In genomic region chr3:98022978-98023820, GRCh38 we compare ENCODE assay signal across 8 cellular contexts. TPM values are rescaled to one million over a fixed set of nuclear protein-coding genes. Genes with fewer than 3 reads are reported as not detected.
A peak's percentile ranks its signal among the peaks of the same experiment; 100 is the strongest.
DNase-seq lines count a peak whose midpoint lies in the region; ATAC-seq and TF ChIP-seq lines count a peak whose summit lies in the region.

No MANE protein-coding gene starts in this region.

- H3K36me3 Mint-ChIP-seq in activated naive CD8-positive, alpha-beta T cell treated with anti-CD3 and anti-CD28 coated beads, Interleukin-2, amount 10 ng/mL, durations not matched to agents 7 days and 5 days = no peaks in the 10 kb centered on the region

- ATAC-seq in activated naive CD8-positive, alpha-beta T cell treated with anti-CD3 and anti-CD28 coated beads, Interleukin-2, amount 10 ng/mL, durations not matched to agents 7 days and 5 days (ENCODE audit: low read depth) = peak; percentile 78
- ATAC-seq in aorta (ENCODE audit: low FRiP score) = peak; percentile 86

- WGBS in prostate gland = 33% methylated on average over 13 of the region's 13 CpGs
- WGBS in aorta, 2 donors = 23 to 25% methylated on average over 13 of the region's 13 CpGs

- H3K4me1 Mint-ChIP-seq in activated naive CD8-positive, alpha-beta T cell treated with anti-CD3 and anti-CD28 coated beads, Interleukin-2, amount 10 ng/mL, durations not matched to agents 7 days and 5 days = peaks cover 5% of the 10 kb centered on the region

- H3K4me3 ChIP-seq in GM06990 (replicated peaks; ENCODE audit: low read depth, low read length) (no peak overlapping the region), HFF-Myc (replicated peaks; ENCODE audit: low read depth, low read length) (no peak overlapping the region), cardiac muscle cell (no peak overlapping the region), prostate gland (no peak overlapping the region), aorta (ENCODE audit: low read length in 2 of 2) (no peak overlapping the region)

- no peaks in the 10 kb centered on the region for H3K36me3 ChIP-seq in GM06990 (ENCODE audit: control insufficient read depth, insufficient read depth, low read length)
- no peaks in the 10 kb centered on the region for H3K36me3 ChIP-seq in cardiac muscle cell
- no peaks in the 10 kb centered on the region for H3K36me3 ChIP-seq in prostate gland
- no peaks in the 10 kb centered on the region for H3K36me3 ChIP-seq in aorta (ENCODE audit: control insufficient read depth in 1 of 2, insufficient read depth in 2 of 2, low read length in 1 of 2)

- H3K9me3 ChIP-seq in cardiac muscle cell (ENCODE audit: low read depth) = no peaks in the 10 kb centered on the region
- no peaks in the 10 kb centered on the region for H3K9me3 ChIP-seq in prostate gland
- no peaks in the 10 kb centered on the region for H3K9me3 ChIP-seq in aorta (ENCODE audit: control insufficient read depth, low read length)

- H3K27me3 Mint-ChIP-seq in activated naive CD8-positive, alpha-beta T cell treated with anti-CD3 and anti-CD28 coated beads, Interleukin-2, amount 10 ng/mL, durations not matched to agents 7 days and 5 days = peaks cover 10% of the 10 kb centered on the region

- H3K27me3 ChIP-seq in GM06990 (replicated peaks; ENCODE audit: control insufficient read depth, insufficient read depth, low read length) = no peaks in the 10 kb centered on the region
- no peaks in the 10 kb centered on the region for H3K27me3 ChIP-seq in cardiac muscle cell
- H3K27me3 ChIP-seq in prostate gland (replicated peaks; ENCODE audit: insufficient read depth) = no peaks in the 10 kb centered on the region
- peaks cover 0 to 2% of the 10 kb centered on the region in 2 donors for H3K27me3 ChIP-seq in aorta (ENCODE audit: control insufficient read depth in 1 of 2, insufficient read depth in 2 of 2, low read length in 1 of 2)

- TF ChIP-seq CTCF in GM06990 (IDR thresholded peaks at IDR 0.05; ENCODE audit: insufficient read depth, low read length, poor library complexity, severe bottlenecking) = peak; percentile 89
- TF ChIP-seq CTCF in HFF-Myc (IDR thresholded peaks at IDR 0.05; ENCODE audit: low read depth, low read length, missing control alignments) = peak; percentile 93
- TF ChIP-seq CTCF in cardiac muscle cell (IDR thresholded peaks at IDR 0.05; ENCODE audit: low read depth, low read length) = peak; percentile 90
- TF ChIP-seq CTCF in prostate gland (IDR thresholded peaks at IDR 0.05) = peak; percentile 90 to 100 (median 96)

- no peak overlapping the region for H3K27ac ChIP-seq in cardiac muscle cell
- no peak overlapping the region for H3K27ac ChIP-seq in prostate gland
- no peak overlapping the region for H3K27ac ChIP-seq in aorta (ENCODE audit: low read depth in 1 of 2, low read length in 2 of 2)

- DNase-seq in GM06990 (ENCODE audit: extremely low read depth, insufficient read length) (peak; percentile 25), HFF-Myc (ENCODE audit: extremely low read depth, low read depth) (peak; percentile 39), NCI-H1092 (lab: John Stamatoyannopoulos, UW) (peak; percentile 70), SW 1271 (lab: John Stamatoyannopoulos, UW) (peak; percentile 9 to 52), cardiac muscle cell (ENCODE audit: low read depth in 1 of 2, low spot score in 1 of 2) (peak; percentile 87 to 89), prostate gland (ENCODE audit: low spot score) (peak; percentile 85), aorta (peak; percentile 90 to 98)
- DNase-seq in activated naive CD8-positive, alpha-beta T cell treated with anti-CD3 and anti-CD28 coated beads, Interleukin-2, amount 10 ng/mL, durations not matched to agents 7 days and 5 days = peak; percentile 93

- no peak overlapping the region for H3K27ac Mint-ChIP-seq in activated naive CD8-positive, alpha-beta T cell treated with anti-CD3 and anti-CD28 coated beads, Interleukin-2, amount 10 ng/mL, durations not matched to agents 7 days and 5 days

- H3K9me3 Mint-ChIP-seq in activated naive CD8-positive, alpha-beta T cell treated with anti-CD3 and anti-CD28 coated beads, Interleukin-2, amount 10 ng/mL, durations not matched to agents 7 days and 5 days = no peaks in the 10 kb centered on the region

- POLR2A ChIA-PET in activated naive CD8-positive, alpha-beta T cell treated with anti-CD3 and anti-CD28 coated beads, Interleukin-2, amount 10 ng/mL, durations not matched to agents 7 days and 5 days (lab: Charles Lee) = no interaction called here

- no peak for TF ChIP-seq POLR2A in prostate gland (IDR thresholded peaks at IDR 0.05)

- intact Hi-C loops in prostate gland (cut with DNase I) = loop anchor here (2.0 kb wide), 1 partner anchor 230 kb away; no protein-coding TSS in a partner anchor
- intact Hi-C loops in aorta (cut with DNase I) = loop anchor here (1.0 kb wide), 1 partner anchor 230 kb away; no protein-coding TSS in a partner anchor

- H3K4me3 Mint-ChIP-seq in activated naive CD8-positive, alpha-beta T cell treated with anti-CD3 and anti-CD28 coated beads, Interleukin-2, amount 10 ng/mL, durations not matched to agents 7 days and 5 days = no peak overlapping the region

- H3K4me1 ChIP-seq in cardiac muscle cell (ENCODE audit: low read depth) (peaks cover 11% of the 10 kb centered on the region), prostate gland (replicated peaks) (no peaks in the 10 kb centered on the region), aorta (ENCODE audit: control insufficient read depth in 1 of 2, insufficient read depth in 2 of 2, low read length in 2 of 2) (no peaks in the 10 kb centered on the region)

RNA-seq across cellular contexts. Expression of gene GABRR3, which starts 11.9 kb away (rescaled TPM):
- not detected for total RNA-seq in activated naive CD8-positive, alpha-beta T cell treated with anti-CD3 and anti-CD28 coated beads, Interleukin-2, amount 10 ng/mL, durations not matched to agents 7 days and 5 days
- not detected in 2 replicates for total RNA-seq in cardiac muscle cell
- not detected in 2 replicates for polyA plus RNA-seq in cardiac muscle cell
- total RNA-seq in prostate gland = under 1 TPM in 1 of 2 donors, not detected in 1; 0.34 TPM
- not detected for total RNA-seq in aorta
- polyA plus RNA-seq in aorta = not detected

RNA-seq across cellular contexts. Expression of gene RIOX2, which starts 51.0 kb away (rescaled TPM):
- 10 to 100 TPM; 23.8 to 24.2 TPM for total RNA-seq in activated naive CD8-positive, alpha-beta T cell treated with anti-CD3 and anti-CD28 coated beads, Interleukin-2, amount 10 ng/mL, durations not matched to agents 7 days and 5 days
- 6.9 and 8.6 TPM in 2 replicates for total RNA-seq in cardiac muscle cell
- polyA plus RNA-seq in cardiac muscle cell = 11.2 and 21.0 TPM in 2 replicates
- total RNA-seq in prostate gland = 10 to 100 TPM; 18.1 to 20.2 TPM
- 10 to 100 TPM; 15.7 to 25.8 TPM for total RNA-seq in aorta
- polyA plus RNA-seq in aorta = 10 to 100 TPM in 1 of 2 donors, 1 to 10 TPM in 1; 6.3 to 12.7 TPM

Comparison
In these comparisons a context has a peak if more than half of its experiments do, and no peak if none do; other contexts are left out.
1. DNase-seq: peak in every context shown above with its lines; median percentile 94 in aorta; 93 in activated naive CD8-positive, alpha-beta T cell treated with anti-CD3 and anti-CD28 coated beads, Interleukin-2, amount 10 ng/mL, durations not matched to agents 7 days and 5 days; 88 in cardiac muscle cell; 85 in prostate gland; 70 in NCI-H1092; 39 in HFF-Myc; 30 in SW 1271; 25 in GM06990.